1 cellular context compared by ENCODE assay signal in genomic region chr10:100710151-100710871, GRCh38.
TF ChIP-seq lines count a peak whose summit lies in the region.

No MANE protein-coding gene starts in this region.

TF ChIP-seq in SK-N-SH, 30 proteins besides CTCF, POLR2A, EP300 and RAD21 (continued from another document):
- TF ChIP-seq PBX3 (IDR thresholded peaks at IDR 0.05) = no peak
- no peak for TF ChIP-seq FOSL2 (IDR thresholded peaks at IDR 0.05; ENCODE audit: borderline replicate concordance, low read depth)
- TF ChIP-seq RFX5 (IDR thresholded peaks at IDR 0.05; ENCODE audit: low read length) = no peak
- TF ChIP-seq SMC3 (IDR thresholded peaks at IDR 0.05; ENCODE audit: low read depth, low read length) = no peak
- no peak for TF ChIP-seq TCF12 (IDR thresholded peaks at IDR 0.05)
- peak; percentile 11; the same call in 1 of the 2 replicates for TF ChIP-seq NRF1 (IDR thresholded peaks at IDR 0.05; ENCODE audit: low read depth, low read length)
- TF ChIP-seq POLR2AphosphoS5 (IDR thresholded peaks at IDR 0.05; ENCODE audit: low read depth, low read length) = no peak
- no peak for TF ChIP-seq YY1 (IDR thresholded peaks at IDR 0.05; ENCODE audit: low read depth)
- no peak for TF ChIP-seq GABPA (IDR thresholded peaks at IDR 0.05; ENCODE audit: low read depth)
- TF ChIP-seq GATA2 (CRISPR knock-in tag; IDR thresholded peaks at IDR 0.05) = no peak; the same call in 1 of the 2 replicates
- no peak for TF ChIP-seq NFIC (IDR thresholded peaks at IDR 0.05; ENCODE audit: borderline replicate concordance)
- no peak for TF ChIP-seq JUND (IDR thresholded peaks at IDR 0.05)
- peak; percentile 45; the same call in 1 of the 2 replicates for TF ChIP-seq RCOR1 (IDR thresholded peaks at IDR 0.05; ENCODE audit: low read length)
- TF ChIP-seq, protein P1, sequence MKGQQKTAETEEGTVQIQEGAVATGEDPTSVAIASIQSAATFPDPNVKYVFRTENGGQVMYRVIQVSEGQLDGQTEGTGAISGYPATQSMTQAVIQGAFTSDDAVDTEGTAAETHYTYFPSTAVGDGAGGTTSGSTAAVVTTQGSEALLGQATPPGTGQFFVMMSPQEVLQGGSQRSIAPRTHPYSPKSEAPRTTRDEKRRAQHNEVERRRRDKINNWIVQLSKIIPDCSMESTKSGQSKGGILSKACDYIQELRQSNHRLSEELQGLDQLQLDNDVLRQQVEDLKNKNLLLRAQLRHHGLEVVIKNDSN (IDR thresholded peaks at IDR 0.05; ENCODE audit: borderline replicate concordance, low read depth) = no peak
- TF ChIP-seq SIN3A (IDR thresholded peaks at IDR 0.05; ENCODE audit: borderline replicate concordance, low read depth, low read length) = no peak
- TF ChIP-seq ZBTB33 (IDR thresholded peaks at IDR 0.05; ENCODE audit: borderline replicate concordance, low read depth) = no peak
- TF ChIP-seq MAX (IDR thresholded peaks at IDR 0.05; ENCODE audit: low read depth) = no peak
- TF ChIP-seq, protein P2, sequence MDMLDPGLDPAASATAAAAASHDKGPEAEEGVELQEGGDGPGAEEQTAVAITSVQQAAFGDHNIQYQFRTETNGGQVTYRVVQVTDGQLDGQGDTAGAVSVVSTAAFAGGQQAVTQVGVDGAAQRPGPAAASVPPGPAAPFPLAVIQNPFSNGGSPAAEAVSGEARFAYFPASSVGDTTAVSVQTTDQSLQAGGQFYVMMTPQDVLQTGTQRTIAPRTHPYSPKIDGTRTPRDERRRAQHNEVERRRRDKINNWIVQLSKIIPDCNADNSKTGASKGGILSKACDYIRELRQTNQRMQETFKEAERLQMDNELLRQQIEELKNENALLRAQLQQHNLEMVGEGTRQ (IDR thresholded peaks at IDR 0.05; ENCODE audit: borderline replicate concordance, low read depth, low read length) = no peak
- no peak for TF ChIP-seq EZH2phosphoT487 (IDR thresholded peaks at IDR 0.05; ENCODE audit: borderline replicate concordance, low read depth)
- TF ChIP-seq TEAD4 (IDR thresholded peaks at IDR 0.05; ENCODE audit: borderline replicate concordance, insufficient read depth) = no peak
